ENCODE assay signal across 1 cellular context in genomic region chr1:212414328-212415106, GRCh38.
TF ChIP-seq lines count a peak whose summit lies in the region.

TSS of gene PACC1 (minus strand) at chr1:212414886. CDS start at chr1:212414757, 129 bp downstream.

TF ChIP-seq in HepG2, 621 proteins besides CTCF, POLR2A, EP300 and RAD21 (continued from another document and continues in another):
- TF ChIP-seq, protein P1, sequence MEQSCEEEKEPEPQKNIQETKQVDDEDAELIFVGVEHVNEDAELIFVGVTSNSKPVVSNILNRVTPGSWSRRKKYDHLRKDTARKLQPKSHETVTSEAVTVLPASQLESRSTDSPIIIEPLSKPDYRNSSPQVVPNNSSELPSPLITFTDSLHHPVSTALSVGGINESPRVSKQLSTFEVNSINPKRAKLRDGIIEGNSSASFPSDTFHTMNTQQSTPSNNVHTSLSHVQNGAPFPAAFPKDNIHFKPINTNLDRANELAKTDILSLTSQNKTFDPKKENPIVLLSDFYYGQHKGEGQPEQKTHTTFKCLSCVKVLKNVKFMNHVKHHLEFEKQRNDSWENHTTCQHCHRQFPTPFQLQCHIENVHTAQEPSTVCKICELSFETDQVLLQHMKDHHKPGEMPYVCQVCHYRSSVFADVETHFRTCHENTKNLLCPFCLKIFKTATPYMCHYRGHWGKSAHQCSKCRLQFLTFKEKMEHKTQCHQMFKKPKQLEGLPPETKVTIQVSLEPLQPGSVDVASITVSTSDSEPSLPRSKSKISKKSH (CRISPR knock-in tag; IDR thresholded peaks at IDR 0.05; ENCODE audit: borderline replicate concordance), result peak; percentile 24; the same call in 1 of the 2 replicates
- TF ChIP-seq ZNF292 (CRISPR knock-in tag; IDR thresholded peaks at IDR 0.05; ENCODE audit: borderline replicate concordance, low read depth) (0 out of 2 replicates have a peak, but pooled peaks have one; percentile 32), POLR2AphosphoS5 (IDR thresholded peaks at IDR 0.05; ENCODE audit: low read depth, low read length) (peak; percentile 78), ZBTB3 (CRISPR knock-in tag; IDR thresholded peaks at IDR 0.05; ENCODE audit: borderline replicate concordance, low read depth) (no peak), EHMT2 (IDR thresholded peaks at IDR 0.05; ENCODE audit: borderline replicate concordance, low read depth, low read length) (no peak), ZNF121 (CRISPR knock-in tag; IDR thresholded peaks at IDR 0.05) (peak; percentile 58), POLR2G (IDR thresholded peaks at IDR 0.05; ENCODE audit: low read depth, low read length) (peak; percentile 82), KLF6 (CRISPR knock-in tag; IDR thresholded peaks at IDR 0.05) (peak; percentile 77; the same call in 1 of the 2 replicates), TFAP4 (IDR thresholded peaks at IDR 0.05; ENCODE audit: borderline replicate concordance, low read depth) (peak; percentile 46; the same call in 1 of the 2 replicates), MAZ (IDR thresholded peaks at IDR 0.05; ENCODE audit: borderline replicate concordance, low read depth, low read length) (no peak), MAZ (CRISPR knock-in tag; IDR thresholded peaks at IDR 0.05; ENCODE audit: low read depth) (peak; percentile 87), TBX2 (CRISPR knock-in tag; IDR thresholded peaks at IDR 0.05; ENCODE audit: borderline replicate concordance) (peak; percentile 71), ZNF609 (CRISPR knock-in tag; IDR thresholded peaks at IDR 0.05; ENCODE audit: borderline replicate concordance) (no peak), TAF1 (CRISPR knock-in tag; IDR thresholded peaks at IDR 0.05) (peak; percentile 73), ZNF616 (CRISPR knock-in tag; IDR thresholded peaks at IDR 0.05; ENCODE audit: low read depth) (0 out of 2 replicates have a peak, but pooled peaks have one; percentile 28), IRF1 (CRISPR knock-in tag; IDR thresholded peaks at IDR 0.05; ENCODE audit: low read depth) (no peak), PITX1 (CRISPR knock-in tag; IDR thresholded peaks at IDR 0.05) (peak; percentile 72; the same call in 1 of the 2 replicates), BCL6 (CRISPR knock-in tag; IDR thresholded peaks at IDR 0.05) (0 out of 2 replicates have a peak, but pooled peaks have one; percentile 39), SAP130 (CRISPR knock-in tag; IDR thresholded peaks at IDR 0.05; ENCODE audit: low read depth) (peak; percentile 80), HIVEP1 (CRISPR knock-in tag; IDR thresholded peaks at IDR 0.05) (peak; percentile 76), ELK4 (CRISPR knock-in tag; IDR thresholded peaks at IDR 0.05; ENCODE audit: borderline replicate concordance) (no peak), CENPX (CRISPR knock-in tag; IDR thresholded peaks at IDR 0.05) (no peak), CREB1 (IDR thresholded peaks at IDR 0.05) (peak; percentile 17; the same call in 1 of the 2 replicates), CREB1 (CRISPR knock-in tag; IDR thresholded peaks at IDR 0.05) (no peak), ZNF549 (CRISPR knock-in tag; IDR thresholded peaks at IDR 0.05) (no peak), ZNF776 (CRISPR knock-in tag; IDR thresholded peaks at IDR 0.05) (peak; percentile 82; the same call in 1 of the 2 replicates), ZNF12 (CRISPR knock-in tag; IDR thresholded peaks at IDR 0.05) (no peak; the same call in 1 of the 2 replicates), ZNF33B (CRISPR knock-in tag; IDR thresholded peaks at IDR 0.05) (peak; percentile 84; the same call in 1 of the 2 replicates), NFYC (CRISPR knock-in tag; IDR thresholded peaks at IDR 0.05) (no peak), CENPT (CRISPR knock-in tag; IDR thresholded peaks at IDR 0.05; ENCODE audit: low read depth) (no peak), ZNF792 (CRISPR knock-in tag; IDR thresholded peaks at IDR 0.05) (peak; percentile 34; the same call in 1 of the 2 replicates), KDM5B (CRISPR knock-in tag; IDR thresholded peaks at IDR 0.05; ENCODE audit: borderline replicate concordance) (peak; percentile 83), RXRB (CRISPR knock-in tag; IDR thresholded peaks at IDR 0.05; ENCODE audit: borderline replicate concordance) (peak; percentile 30; the same call in 1 of the 2 replicates)
- TF ChIP-seq, protein P2, sequence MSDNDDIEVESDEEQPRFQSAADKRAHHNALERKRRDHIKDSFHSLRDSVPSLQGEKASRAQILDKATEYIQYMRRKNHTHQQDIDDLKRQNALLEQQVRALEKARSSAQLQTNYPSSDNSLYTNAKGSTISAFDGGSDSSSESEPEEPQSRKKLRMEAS (IDR thresholded peaks at IDR 0.05), result peak; percentile 45; the same call in 1 of the 2 replicates
- TF ChIP-seq, protein P3, sequence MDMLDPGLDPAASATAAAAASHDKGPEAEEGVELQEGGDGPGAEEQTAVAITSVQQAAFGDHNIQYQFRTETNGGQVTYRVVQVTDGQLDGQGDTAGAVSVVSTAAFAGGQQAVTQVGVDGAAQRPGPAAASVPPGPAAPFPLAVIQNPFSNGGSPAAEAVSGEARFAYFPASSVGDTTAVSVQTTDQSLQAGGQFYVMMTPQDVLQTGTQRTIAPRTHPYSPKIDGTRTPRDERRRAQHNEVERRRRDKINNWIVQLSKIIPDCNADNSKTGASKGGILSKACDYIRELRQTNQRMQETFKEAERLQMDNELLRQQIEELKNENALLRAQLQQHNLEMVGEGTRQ (IDR thresholded peaks at IDR 0.05; ENCODE audit: low read depth, low read length), result peak; percentile 73
- TF ChIP-seq, protein P3 (CRISPR knock-in tag; IDR thresholded peaks at IDR 0.05; ENCODE audit: borderline replicate concordance), result peak; percentile 89; the same call in 1 of the 2 replicates
- TF ChIP-seq, protein P4, sequence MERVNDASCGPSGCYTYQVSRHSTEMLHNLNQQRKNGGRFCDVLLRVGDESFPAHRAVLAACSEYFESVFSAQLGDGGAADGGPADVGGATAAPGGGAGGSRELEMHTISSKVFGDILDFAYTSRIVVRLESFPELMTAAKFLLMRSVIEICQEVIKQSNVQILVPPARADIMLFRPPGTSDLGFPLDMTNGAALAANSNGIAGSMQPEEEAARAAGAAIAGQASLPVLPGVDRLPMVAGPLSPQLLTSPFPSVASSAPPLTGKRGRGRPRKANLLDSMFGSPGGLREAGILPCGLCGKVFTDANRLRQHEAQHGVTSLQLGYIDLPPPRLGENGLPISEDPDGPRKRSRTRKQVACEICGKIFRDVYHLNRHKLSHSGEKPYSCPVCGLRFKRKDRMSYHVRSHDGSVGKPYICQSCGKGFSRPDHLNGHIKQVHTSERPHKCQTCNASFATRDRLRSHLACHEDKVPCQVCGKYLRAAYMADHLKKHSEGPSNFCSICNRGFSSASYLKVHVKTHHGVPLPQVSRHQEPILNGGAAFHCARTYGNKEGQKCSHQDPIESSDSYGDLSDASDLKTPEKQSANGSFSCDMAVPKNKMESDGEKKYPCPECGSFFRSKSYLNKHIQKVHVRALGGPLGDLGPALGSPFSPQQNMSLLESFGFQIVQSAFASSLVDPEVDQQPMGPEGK (CRISPR knock-in tag; IDR thresholded peaks at IDR 0.05), result peak; percentile 46; the same call in 1 of the 2 replicates
- TF ChIP-seq, protein P5, sequence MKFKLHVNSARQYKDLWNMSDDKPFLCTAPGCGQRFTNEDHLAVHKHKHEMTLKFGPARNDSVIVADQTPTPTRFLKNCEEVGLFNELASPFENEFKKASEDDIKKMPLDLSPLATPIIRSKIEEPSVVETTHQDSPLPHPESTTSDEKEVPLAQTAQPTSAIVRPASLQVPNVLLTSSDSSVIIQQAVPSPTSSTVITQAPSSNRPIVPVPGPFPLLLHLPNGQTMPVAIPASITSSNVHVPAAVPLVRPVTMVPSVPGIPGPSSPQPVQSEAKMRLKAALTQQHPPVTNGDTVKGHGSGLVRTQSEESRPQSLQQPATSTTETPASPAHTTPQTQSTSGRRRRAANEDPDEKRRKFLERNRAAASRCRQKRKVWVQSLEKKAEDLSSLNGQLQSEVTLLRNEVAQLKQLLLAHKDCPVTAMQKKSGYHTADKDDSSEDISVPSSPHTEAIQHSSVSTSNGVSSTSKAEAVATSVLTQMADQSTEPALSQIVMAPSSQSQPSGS (CRISPR knock-in tag; IDR thresholded peaks at IDR 0.05), result peak; percentile 48; the same call in 1 of the 2 replicates
- TF ChIP-seq, protein P6, sequence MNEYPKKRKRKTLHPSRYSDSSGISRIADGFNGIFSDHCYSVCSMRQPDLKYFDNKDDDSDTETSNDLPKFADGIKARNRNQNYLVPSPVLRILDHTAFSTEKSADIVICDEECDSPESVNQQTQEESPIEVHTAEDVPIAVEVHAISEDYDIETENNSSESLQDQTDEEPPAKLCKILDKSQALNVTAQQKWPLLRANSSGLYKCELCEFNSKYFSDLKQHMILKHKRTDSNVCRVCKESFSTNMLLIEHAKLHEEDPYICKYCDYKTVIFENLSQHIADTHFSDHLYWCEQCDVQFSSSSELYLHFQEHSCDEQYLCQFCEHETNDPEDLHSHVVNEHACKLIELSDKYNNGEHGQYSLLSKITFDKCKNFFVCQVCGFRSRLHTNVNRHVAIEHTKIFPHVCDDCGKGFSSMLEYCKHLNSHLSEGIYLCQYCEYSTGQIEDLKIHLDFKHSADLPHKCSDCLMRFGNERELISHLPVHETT (CRISPR knock-in tag; conservative IDR thresholded peaks at IDR 0.05), result peak; percentile 53; the same call in 1 of the 2 replicates
